Comparison of ENCODE assay signal across 9 cellular contexts in genomic region chrX:107429090-107429489, GRCh38. TPM values are rescaled to one million over a fixed set of nuclear protein-coding genes. Genes with fewer than 3 reads are reported as not detected.
DNase-seq lines count a peak whose midpoint lies in the region; ATAC-seq and TF ChIP-seq lines count a peak whose summit lies in the region.
"Had no signal": no experiment of that assay in that cellular context is flagged by ENCODE, and none has a peak within 500 bp of the region (broad histone marks: within the 10 kb centered on the region; RNA-seq: fewer than 3 reads in every experiment).

No MANE protein-coding gene starts in this region.

- no peaks in the 10 kb centered on the region for H3K9me3 ChIP-seq in PC-3 (ENCODE audit: low read length)

- CTCF ChIA-PET in PC-3 (lab: Charles Lee) = no interaction called here

- H3K4me3 Mint-ChIP-seq in natural killer cell (no peak overlapping the region), type B pancreatic cell (no peak overlapping the region)
- H3K4me3 Mint-ChIP-seq in natural killer cell treated with Interleukin-12 subunit alpha and Interleukin-12 subunit beta and Interleukin-15 and Interleukin-18, amount 100 ng/mL, for 72 hours = no peak overlapping the region

- no peak overlapping the region for H2AFZ ChIP-seq in PC-3 (ENCODE audit: low read length)

- H3K36me3 ChIP-seq in PC-3 (ENCODE audit: low read depth, low read length) = no peaks in the 10 kb centered on the region

- ATAC-seq in natural killer cell (no peak), PC-3 (no peak), GM18498 (IDR thresholded peaks at IDR 0.05; ENCODE audit: unreplicated experiment) (no peak)
- no peak for ATAC-seq in natural killer cell treated with Interleukin-12 subunit alpha and Interleukin-12 subunit beta and Interleukin-15 and Interleukin-18, amount 100 ng/mL, for 72 hours
- ATAC-seq: left colon had no signal

- DNase-seq in natural killer cell (no peak), PC-3 (peak; percentile 37), epithelial cell of esophagus (ENCODE audit: low read depth) (peak; percentile 35), type B pancreatic cell (ENCODE audit: extremely low spot score, unreplicated experiment) (no peak), Ammon's horn (ENCODE audit: low spot score) (no peak), D341Med (ENCODE audit: low spot score) (no peak)
- no peak for DNase-seq in natural killer cell treated with Interleukin-12 subunit alpha and Interleukin-12 subunit beta and Interleukin-15 and Interleukin-18, amount 100 ng/mL, for 72 hours (ENCODE audit: low spot score)

- H3K36me3 Mint-ChIP-seq in natural killer cell (no peaks in the 10 kb centered on the region), type B pancreatic cell (no peaks in the 10 kb centered on the region)
- peaks cover 6% of the 10 kb centered on the region for H3K36me3 Mint-ChIP-seq in natural killer cell treated with Interleukin-12 subunit alpha and Interleukin-12 subunit beta and Interleukin-15 and Interleukin-18, amount 100 ng/mL, for 72 hours

- H3K27me3 ChIP-seq in PC-3 (ENCODE audit: low read length) = no peaks in the 10 kb centered on the region

- H4K20me1 ChIP-seq in PC-3 (ENCODE audit: low read length) = no peaks in the 10 kb centered on the region

- no TSS peak for BruUV-seq in PC-3 (replicated peaks; lab: Mats Ljungman, UMichigan)

- TF ChIP-seq CTCF in natural killer cell (IDR thresholded peaks at IDR 0.05) = peak; percentile 32
- peak; percentile 51 for TF ChIP-seq CTCF in PC-3 (conservative IDR thresholded peaks at IDR 0.05; ENCODE audit: low read depth, low read length)
- peak; percentile 47 for TF ChIP-seq CTCF in epithelial cell of esophagus (IDR thresholded peaks at IDR 0.05; ENCODE audit: insufficient read depth, low read depth, low read length, missing control alignments)
- TF ChIP-seq CTCF in type B pancreatic cell (conservative IDR thresholded peaks at IDR 0.05) = peak; percentile 45

- no peaks in the 10 kb centered on the region for H3F3A ChIP-seq in PC-3 (ENCODE audit: low read length, unreplicated experiment)

- H3K4me2 ChIP-seq in PC-3 (ENCODE audit: low read length) = no peak overlapping the region

- no peak overlapping the region for H3K27ac Mint-ChIP-seq in natural killer cell
- H3K27ac Mint-ChIP-seq in natural killer cell treated with Interleukin-12 subunit alpha and Interleukin-12 subunit beta and Interleukin-15 and Interleukin-18, amount 100 ng/mL, for 72 hours = no peak overlapping the region
- no peak overlapping the region for H3K27ac Mint-ChIP-seq in type B pancreatic cell

- POLR2A ChIA-PET in PC-3 (lab: Charles Lee; ENCODE audit: unreplicated experiment) = no interaction called here

- H3K9me3 Mint-ChIP-seq in natural killer cell = no peaks in the 10 kb centered on the region
- H3K9me3 Mint-ChIP-seq in natural killer cell treated with Interleukin-12 subunit alpha and Interleukin-12 subunit beta and Interleukin-15 and Interleukin-18, amount 100 ng/mL, for 72 hours = peaks cover 3% of the 10 kb centered on the region
- H3K9me3 Mint-ChIP-seq in type B pancreatic cell = no peaks in the 10 kb centered on the region

- H3K4me1 ChIP-seq in PC-3 (ENCODE audit: insufficient read depth, low read length) = no peaks in the 10 kb centered on the region

- H3K4me3 ChIP-seq in PC-3 (ENCODE audit: low read length) = no peak overlapping the region
- H3K4me3 ChIP-seq in epithelial cell of esophagus (ENCODE audit: low read length) = no peak overlapping the region

- H3K9ac ChIP-seq in PC-3 (ENCODE audit: low read length) = no peak overlapping the region

- no peaks in the 10 kb centered on the region for H3K9me2 ChIP-seq in PC-3 (replicated peaks; ENCODE audit: low read length)

- H3K4me1 Mint-ChIP-seq in natural killer cell = no peaks in the 10 kb centered on the region
- H3K4me1 Mint-ChIP-seq in natural killer cell treated with Interleukin-12 subunit alpha and Interleukin-12 subunit beta and Interleukin-15 and Interleukin-18, amount 100 ng/mL, for 72 hours (ENCODE audit: low read depth in 2 of 2) = no peaks in the 10 kb centered on the region
- H3K4me1 Mint-ChIP-seq in type B pancreatic cell (ENCODE audit: unreplicated experiment) = no peaks in the 10 kb centered on the region

- H3K27ac ChIP-seq in PC-3 (ENCODE audit: low read length) = no peak overlapping the region

- H3K27me3 Mint-ChIP-seq in natural killer cell (ENCODE audit: low read depth in 2 of 2) (peaks cover 15 to 23% of the 10 kb centered on the region in 2 donors), type B pancreatic cell (no peaks in the 10 kb centered on the region)
- peaks cover 8 to 14% of the 10 kb centered on the region in 2 donors for H3K27me3 Mint-ChIP-seq in natural killer cell treated with Interleukin-12 subunit alpha and Interleukin-12 subunit beta and Interleukin-15 and Interleukin-18, amount 100 ng/mL, for 72 hours

- intact Hi-C loops in natural killer cell (cut with micrococcal nuclease) = loop anchor here (5.0 kb wide), 1 partner anchor 402 kb away; no protein-coding TSS in a partner anchor
- intact Hi-C loops in PC-3 (cut with micrococcal nuclease) = no loop called here

- H3K79me2 ChIP-seq in PC-3 (ENCODE audit: low read length) = no peaks in the 10 kb centered on the region

RNA-seq across cellular contexts. Expression of gene FRMPD3, which starts 20.4 kb away (rescaled TPM):
- total RNA-seq in natural killer cell (10 to 100 TPM in 1 of 3 donors, 1 to 10 TPM in 2; 6.0 to 12.4 (median 8.2) TPM), PC-3 (2014; rRNA removed) (0.04 TPM in 1 of 2 replicates, not detected in the other), type B pancreatic cell (ENCODE audit: low replicate concordance) (1.9 and 2.6 TPM in 2 replicates)
- total RNA-seq in natural killer cell treated with Interleukin-12 subunit alpha and Interleukin-12 subunit beta and Interleukin-15 and Interleukin-18, amount 100 ng/mL, for 72 hours = under 1 TPM; 0.05 to 0.17 TPM

Comparison
In these comparisons a context has a peak if more than half of its experiments do, and no peak if none do; other contexts are left out.
1. DNase-seq: peak in PC-3 (single experiment) and epithelial cell of esophagus (single experiment); none in natural killer cell (single experiment), natural killer cell treated with Interleukin-12 subunit alpha and Interleukin-12 subunit beta and Interleukin-15 and Interleukin-18, amount 100 ng/mL, for 72 hours (single experiment), type B pancreatic cell (single experiment), Ammon's horn (single experiment) and D341Med (single experiment).
2. Peak in every context shown above with its lines, with median percentiles within 50 percentile points of each other: CTCF ChIP-seq.